Comparison of ENCODE assay signal across 17 cellular contexts in the genomic region with DNA sequence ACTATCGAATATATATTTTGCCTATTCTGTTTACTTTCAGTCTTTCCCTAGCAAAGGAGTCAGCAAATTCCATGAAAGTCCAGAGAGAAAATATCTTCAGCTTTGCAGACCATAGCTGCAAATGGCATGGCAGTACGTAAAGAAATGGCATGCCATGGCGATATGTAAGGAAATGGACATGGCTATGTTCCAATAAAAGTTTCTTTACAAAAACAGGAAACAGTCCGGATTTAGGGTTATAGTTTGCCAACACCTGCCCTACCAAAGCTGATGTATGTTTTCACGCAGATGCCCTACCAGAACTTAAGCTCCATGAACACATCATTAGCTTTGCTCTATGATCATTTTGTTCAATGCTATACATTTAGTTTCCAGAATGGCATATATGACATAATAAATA.
"Had no signal": no experiment of that assay in that cellular context is flagged by ENCODE, and none has a peak within 500 bp of the region (broad histone marks: within the 10 kb centered on the region; RNA-seq: fewer than 3 reads in every experiment).

No MANE protein-coding gene starts in this region.

- H3K36me3 ChIP-seq: gastroesophageal sphincter, tibial artery had no signal

- DNase-seq: activated CD4-positive, alpha-beta T cell treated with anti-CD3 and anti-CD28 coated beads, Interleukin-2, amount 10 ng/mL, durations not matched to agents 7 days and 5 days; activated CD4-positive, CD25-positive, alpha-beta regulatory T cell treated with anti-CD3 and anti-CD28 coated beads, Interleukin-2, amount 50 U/mL, for 72 hours; activated naive CD4-positive, alpha-beta T cell; activated T-cell treated with anti-CD3 and anti-CD28 coated beads, Interleukin-2, amount 50 U/mL, for 1 hour; central memory CD4-positive, alpha-beta T cell; endodermal cell; head of caudate nucleus; hypothalamus; left ventricle myocardium superior; retina; stimulated activated CD4-positive, alpha-beta T cell treated with anti-CD3 and anti-CD28 coated beads, Interleukin-2, amount 100 ng/mL, for 48 hours; stimulated activated CD8-positive, alpha-beta memory T cell treated with anti-CD3 and anti-CD28 coated beads, Interleukin-4, amount 100 ng/mL, for 48 hours; stimulated activated naive CD4-positive, alpha-beta T cell treated with Interleukin-2 at 50 U/mL for 16 hours; tibial artery had no signal

- H3K27ac ChIP-seq: epithelial cell of prostate, gastroesophageal sphincter, tibial artery, VCaP had no signal

- H3K27me3 ChIP-seq: gastroesophageal sphincter, tibial artery had no signal

- H3K9me3 ChIP-seq: gastroesophageal sphincter, tibial artery had no signal

- H3K4me3 ChIP-seq: gastroesophageal sphincter, tibial artery had no signal
